Comparison of ENCODE assay signal across 14 cellular contexts in the genomic region with DNA sequence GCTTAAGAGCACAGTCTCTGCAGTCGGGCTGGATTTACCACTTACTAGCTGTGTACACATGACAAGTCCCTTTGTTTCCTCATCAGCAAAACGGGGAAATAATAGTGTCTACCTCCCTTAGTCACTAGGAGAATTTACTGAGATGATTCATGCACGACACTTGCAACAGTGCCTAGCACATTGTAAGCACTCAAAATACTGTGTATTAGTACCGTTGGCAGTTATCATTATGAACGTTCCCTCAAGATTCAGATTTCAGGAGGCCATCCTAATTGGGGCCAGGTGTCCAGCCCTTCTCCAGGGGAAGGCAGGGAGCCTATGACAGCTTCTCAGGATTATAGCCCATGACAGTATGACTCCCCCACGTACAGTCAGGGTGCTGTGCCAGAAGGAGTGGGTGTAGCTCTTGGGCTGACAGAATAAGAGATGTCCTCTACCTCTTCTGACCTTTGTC.
DNase-seq lines count a peak whose midpoint lies in the region; ATAC-seq and TF ChIP-seq lines count a peak whose summit lies in the region.
"Had no signal": no experiment of that assay in that cellular context is flagged by ENCODE, and none has a peak within 500 bp of the region (broad histone marks: within the 10 kb centered on the region; RNA-seq: fewer than 3 reads in every experiment).

No MANE protein-coding gene starts in this region.

- no peaks in the 10 kb centered on the region for H3K79me1 ChIP-seq in neuronal stem cell (ENCODE audit: low read depth, low read length)

- POLR2A ChIA-PET in activated CD8-positive, alpha-beta T cell treated with anti-CD3 and anti-CD28 coated beads for 36 hours (lab: Charles Lee) = no interaction called here
- POLR2A ChIA-PET in activated CD8-positive, alpha-beta T cell treated with anti-CD3 and anti-CD28 coated beads, Interleukin-2, amount 10 ng/mL, durations not matched to agents 7 days and 5 days (lab: Charles Lee) = no interaction called here

- no peak overlapping the region for H2AK5ac ChIP-seq in neuronal stem cell (ENCODE audit: low read depth, low read length)

- WGBS in neuronal stem cell (ENCODE audit: extremely low coverage in 2 of 2, insufficient read length in 2 of 2, insufficient replicate concordance in 1 of 2), 2 donors = no CpG with 5 or more reads among the region's 6 CpGs

- no peak overlapping the region for H4K91ac ChIP-seq in neuronal stem cell (ENCODE audit: low read depth, low read length, poor library complexity)

- peak overlapping the region; percentile 75 for H3K27ac Mint-ChIP-seq in activated CD8-positive, alpha-beta T cell treated with anti-CD3 and anti-CD28 coated beads for 36 hours
- no peak overlapping the region for H3K27ac Mint-ChIP-seq in activated CD8-positive, alpha-beta T cell treated with anti-CD3 and anti-CD28 coated beads, Interleukin-2, amount 10 ng/mL, durations not matched to agents 7 days and 5 days
- H3K27ac Mint-ChIP-seq: GM23338 had no signal

- H3K36me3 Mint-ChIP-seq in activated CD8-positive, alpha-beta T cell treated with anti-CD3 and anti-CD28 coated beads for 36 hours (ENCODE audit: low read depth) = peaks cover 79% of the 10 kb centered on the region
- peaks cover 62% of the 10 kb centered on the region for H3K36me3 Mint-ChIP-seq in activated CD8-positive, alpha-beta T cell treated with anti-CD3 and anti-CD28 coated beads, Interleukin-2, amount 10 ng/mL, durations not matched to agents 7 days and 5 days (ENCODE audit: low read depth)

- no peak for TF ChIP-seq CTCF in activated CD8-positive, alpha-beta T cell treated with anti-CD3 and anti-CD28 coated beads for 36 hours (IDR thresholded peaks at IDR 0.05)
- TF ChIP-seq CTCF in astrocyte of the spinal cord (IDR thresholded peaks at IDR 0.05; ENCODE audit: low read depth, low read length) = no peak

- no peak overlapping the region for H2AFZ ChIP-seq in neuronal stem cell (ENCODE audit: low read length)
- H2AFZ ChIP-seq: GM23338 had no signal

- no peak overlapping the region for H2BK12ac ChIP-seq in neuronal stem cell (ENCODE audit: low read length)

- no peaks in the 10 kb centered on the region for H3K4me1 ChIP-seq in neuronal stem cell (ENCODE audit: control insufficient read depth in 2 of 2, insufficient read depth in 1 of 2, low read depth in 1 of 2, low read length in 2 of 2)
- H3K4me1 ChIP-seq: psoas muscle had no signal

- no peaks in the 10 kb centered on the region for H3K27me3 ChIP-seq in neuronal stem cell (ENCODE audit: control insufficient read depth in 3 of 3, insufficient read depth in 3 of 3, low read depth in 1 of 3, low read length in 3 of 3)
- H3K27me3 ChIP-seq: BLaER1 treated with 17β-estradiol and CSF1 and Interleukin-3, amounts not matched to agents 10 nM and 100 nM had no signal

- intact Hi-C loops in activated CD8-positive, alpha-beta T cell treated with anti-CD3 and anti-CD28 coated beads for 36 hours (cut with micrococcal nuclease) = no loop called here

- H3K9ac ChIP-seq in neuronal stem cell (ENCODE audit: low read depth, low read length, poor library complexity) = no peak overlapping the region

- DNase-seq in activated CD8-positive, alpha-beta T cell treated with anti-CD3 and anti-CD28 coated beads for 36 hours = peak; percentile 12
- DNase-seq in activated CD8-positive, alpha-beta T cell treated with anti-CD3 and anti-CD28 coated beads, Interleukin-2, amount 10 ng/mL, durations not matched to agents 7 days and 5 days = no peak
- DNase-seq in M059J (ENCODE audit: low read depth) (peak; percentile 53), astrocyte of the spinal cord (ENCODE audit: low read depth, low spot score) (peak; percentile 15), renal cortical epithelial cell (ENCODE audit: low read depth) (peak; percentile 64), neuronal stem cell (ENCODE audit: low spot score) (no peak), NCI-H1417 treated with DMSO at 0.1 percent for 48 hours (lab: John Stamatoyannopoulos, UW) (no peak)
- DNase-seq in activated CD8-positive, alpha-beta memory T cell treated with anti-CD3 and anti-CD28 coated beads, Interleukin-2, amount 50 U/mL, for 48 hours = no peak
- DNase-seq: activated gamma-delta T cell, NCI-H2171, psoas muscle, SW 1271 had no signal

- H3K36me3 ChIP-seq in neuronal stem cell (replicated peaks in 1 of 2; ENCODE audit: control insufficient read depth in 2 of 2, insufficient read depth in 2 of 2, low read length in 2 of 2) = no peaks in the 10 kb centered on the region

- no peak overlapping the region for H3K4me2 ChIP-seq in neuronal stem cell (ENCODE audit: insufficient read depth, low read length, poor library complexity, severe bottlenecking)
- H3K4me2 ChIP-seq: GM23338 had no signal

- no peaks in the 10 kb centered on the region for H3K9me3 ChIP-seq in neuronal stem cell (replicated peaks in 1 of 2; ENCODE audit: control insufficient read depth in 2 of 2, insufficient read depth in 1 of 2, low read depth in 1 of 2, low read length in 2 of 2)
- H3K9me3 ChIP-seq: BLaER1 treated with 17β-estradiol and CSF1 and Interleukin-3, amounts not matched to agents 10 nM and 100 nM; psoas muscle had no signal

- no peaks in the 10 kb centered on the region for H3K9me3 Mint-ChIP-seq in activated CD8-positive, alpha-beta T cell treated with anti-CD3 and anti-CD28 coated beads for 36 hours
- H3K9me3 Mint-ChIP-seq in activated CD8-positive, alpha-beta T cell treated with anti-CD3 and anti-CD28 coated beads, Interleukin-2, amount 10 ng/mL, durations not matched to agents 7 days and 5 days (ENCODE audit: insufficient read depth) = no peaks in the 10 kb centered on the region
- H3K9me3 Mint-ChIP-seq: GM23338 had no signal

- no peaks in the 10 kb centered on the region for H3K27me3 Mint-ChIP-seq in activated CD8-positive, alpha-beta T cell treated with anti-CD3 and anti-CD28 coated beads for 36 hours
- H3K27me3 Mint-ChIP-seq in activated CD8-positive, alpha-beta T cell treated with anti-CD3 and anti-CD28 coated beads, Interleukin-2, amount 10 ng/mL, durations not matched to agents 7 days and 5 days (ENCODE audit: low read depth) = no peaks in the 10 kb centered on the region

- H2BK15ac ChIP-seq in neuronal stem cell (ENCODE audit: low read length) = no peak overlapping the region

- H2BK120ac ChIP-seq in neuronal stem cell (ENCODE audit: low read depth, low read length) = no peak overlapping the region

- in situ Hi-C loops in astrocyte of the spinal cord (cut with HindIII; ENCODE audit: low sequenced_read_pairs) = no loop called here

- no peak overlapping the region for H3K18ac ChIP-seq in neuronal stem cell (ENCODE audit: low read length)

- H3K4me3 ChIP-seq in astrocyte of the spinal cord (ENCODE audit: low read depth, low read length) = no peak overlapping the region
- no peak overlapping the region for H3K4me3 ChIP-seq in neuronal stem cell (ENCODE audit: low read length in 2 of 2)
- H3K4me3 ChIP-seq: BLaER1 treated with 17β-estradiol and CSF1 and Interleukin-3, amounts not matched to agents 10 nM and 100 nM; GM23338; psoas muscle had no signal

- peaks cover 49% of the 10 kb centered on the region for H3K4me1 Mint-ChIP-seq in activated CD8-positive, alpha-beta T cell treated with anti-CD3 and anti-CD28 coated beads for 36 hours (ENCODE audit: low read depth)
- peaks cover 24% of the 10 kb centered on the region for H3K4me1 Mint-ChIP-seq in activated CD8-positive, alpha-beta T cell treated with anti-CD3 and anti-CD28 coated beads, Interleukin-2, amount 10 ng/mL, durations not matched to agents 7 days and 5 days (ENCODE audit: low read depth)

- H3K4me3 Mint-ChIP-seq in activated CD8-positive, alpha-beta T cell treated with anti-CD3 and anti-CD28 coated beads for 36 hours = no peak overlapping the region
- no peak overlapping the region for H3K4me3 Mint-ChIP-seq in activated CD8-positive, alpha-beta T cell treated with anti-CD3 and anti-CD28 coated beads, Interleukin-2, amount 10 ng/mL, durations not matched to agents 7 days and 5 days
- H3K4me3 Mint-ChIP-seq: GM23338 had no signal

- H3K23ac ChIP-seq in neuronal stem cell (ENCODE audit: low read depth, low read length, poor library complexity) = no peak overlapping the region

- no peak overlapping the region for H4K8ac ChIP-seq in neuronal stem cell (ENCODE audit: low read depth, low read length)

- H3K14ac ChIP-seq in neuronal stem cell (ENCODE audit: low read length) = no peak overlapping the region

- no peak overlapping the region for H3K27ac ChIP-seq in neuronal stem cell (replicated peaks; ENCODE audit: low read length)
- H3K27ac ChIP-seq: psoas muscle had no signal

- ATAC-seq in activated CD8-positive, alpha-beta T cell treated with anti-CD3 and anti-CD28 coated beads for 36 hours = peak; percentile 10
- no peak for ATAC-seq in activated CD8-positive, alpha-beta T cell treated with anti-CD3 and anti-CD28 coated beads, Interleukin-2, amount 10 ng/mL, durations not matched to agents 7 days and 5 days
- ATAC-seq: GM23338, psoas muscle had no signal

- no peak overlapping the region for H3K4ac ChIP-seq in neuronal stem cell (ENCODE audit: low read length)

- H2BK5ac ChIP-seq in neuronal stem cell (ENCODE audit: low read length) = no peak overlapping the region

- CTCF ChIA-PET in activated CD8-positive, alpha-beta T cell treated with anti-CD3 and anti-CD28 coated beads for 36 hours (lab: Charles Lee) = interaction anchor here (1.4 kb wide), 1 partner anchor 13 kb away, joined by 4 read pairs; no protein-coding TSS in a partner anchor
- CTCF ChIA-PET in activated CD8-positive, alpha-beta T cell treated with anti-CD3 and anti-CD28 coated beads, Interleukin-2, amount 10 ng/mL, durations not matched to agents 7 days and 5 days (lab: Charles Lee) = no interaction called here

Comparison
In these comparisons a context has a peak if more than half of its experiments do, and no peak if none do; other contexts are left out.
1. DNase-seq: peak in activated CD8-positive, alpha-beta T cell treated with anti-CD3 and anti-CD28 coated beads for 36 hours (single experiment), M059J (single experiment), astrocyte of the spinal cord (single experiment) and renal cortical epithelial cell (single experiment); none in activated CD8-positive, alpha-beta T cell treated with anti-CD3 and anti-CD28 coated beads, Interleukin-2, amount 10 ng/mL, durations not matched to agents 7 days and 5 days (single experiment), neuronal stem cell (single experiment), activated CD8-positive, alpha-beta memory T cell treated with anti-CD3 and anti-CD28 coated beads, Interleukin-2, amount 50 U/mL, for 48 hours (single experiment) and NCI-H1417 treated with DMSO at 0.1 percent for 48 hours (single experiment).